Comparison of ENCODE assay signal across 23 cellular contexts in genomic region chr6:55782275-55782674, GRCh38.
"Had no signal": no experiment of that assay in that cellular context is flagged by ENCODE, and none has a peak within 500 bp of the region (broad histone marks: within the 10 kb centered on the region; RNA-seq: fewer than 3 reads in every experiment).

No MANE protein-coding gene starts in this region.

- H3K4me3 Mint-ChIP-seq: endodermal cell; immature natural killer cell; memory B cell; natural killer cell treated with Interleukin-12 subunit alpha and Interleukin-12 subunit beta and Interleukin-15 and Interleukin-18, amount 100 ng/mL, for 72 hours had no signal

- H3K4me1 Mint-ChIP-seq: immature natural killer cell, memory B cell had no signal

- FAIRE-seq: endothelial cell of umbilical vein, frontal cortex, keratinocyte had no signal

- DNase-seq: effector CD4-positive, alpha-beta T cell; endodermal cell; erythroblast; heart left ventricle; hippocampal formation; immature natural killer cell; left lung; lower lobe of right lung; midbrain; sigmoid colon; stimulated activated CD4-positive, alpha-beta T cell treated with anti-CD3 and anti-CD28 coated beads, Interleukin-2, amount 100 ng/mL, for 24 hours; stimulated activated naive CD4-positive, alpha-beta T cell; stomach; trophoblast cell had no signal

- H3K9me3 Mint-ChIP-seq: endodermal cell had no signal

- H3K36me3 ChIP-seq: heart left ventricle, left lung, lower lobe of right lung, neutrophil, right atrium auricular region, sigmoid colon, stomach had no signal

- H3K27ac ChIP-seq: coronary artery, heart left ventricle, left lung, lower lobe of right lung, neutrophil, right atrium auricular region, sigmoid colon, skin epidermis, stomach had no signal

- H3K36me3 Mint-ChIP-seq: immature natural killer cell, memory B cell had no signal

- H3K4me1 ChIP-seq: heart left ventricle, left lung, lower lobe of right lung, right atrium auricular region, sigmoid colon, stomach had no signal

- H3K9me3 ChIP-seq: heart left ventricle, left lung, lower lobe of right lung, neutrophil, right atrium auricular region, sigmoid colon, stomach had no signal

- ATAC-seq: heart left ventricle; left lung; lower lobe of right lung; natural killer cell treated with Interleukin-12 subunit alpha and Interleukin-12 subunit beta and Interleukin-15 and Interleukin-18, amount 100 ng/mL, for 72 hours had no signal

- H3K27ac Mint-ChIP-seq: endodermal cell; immature natural killer cell; memory B cell; natural killer cell treated with Interleukin-12 subunit alpha and Interleukin-12 subunit beta and Interleukin-15 and Interleukin-18, amount 100 ng/mL, for 72 hours had no signal

- H3K27me3 ChIP-seq: heart left ventricle, left lung, neutrophil, right atrium auricular region, sigmoid colon, stomach had no signal

- H3K4me3 ChIP-seq: coronary artery, heart left ventricle, left lung, lower lobe of right lung, right atrium auricular region, sigmoid colon, skin epidermis, stomach had no signal

- H3K27me3 Mint-ChIP-seq: memory B cell; natural killer cell treated with Interleukin-12 subunit alpha and Interleukin-12 subunit beta and Interleukin-15 and Interleukin-18, amount 100 ng/mL, for 72 hours had no signal
